Comparison of ENCODE assay signal across 8 cellular contexts in genomic region chr1:236489710-236490377, GRCh38. TPM values are rescaled to one million over a fixed set of nuclear protein-coding genes. Genes with fewer than 3 reads are reported as not detected.
A peak's percentile ranks its signal among the peaks of the same experiment; 100 is the strongest.
DNase-seq lines count a peak whose midpoint lies in the region; ATAC-seq and TF ChIP-seq lines count a peak whose summit lies in the region.

No MANE protein-coding gene starts in this region.

- peak; percentile 40 for TF ChIP-seq CTCF in HFF-Myc (IDR thresholded peaks at IDR 0.05; ENCODE audit: low read depth, low read length, missing control alignments)
- TF ChIP-seq CTCF in cardiac fibroblast (IDR thresholded peaks at IDR 0.05; ENCODE audit: low read depth, low read length): peak; percentile 44
- peak; percentile 52 to 76 for TF ChIP-seq CTCF in left lung (IDR thresholded peaks at IDR 0.05)
- peak; percentile 41 to 60 (median 48) for TF ChIP-seq CTCF in uterus (IDR thresholded peaks at IDR 0.05)

- no peaks in the 10 kb centered on the region for H3K27me3 ChIP-seq in left lung
- no peaks in the 10 kb centered on the region for H3K27me3 ChIP-seq in uterus

- H3K4me1 ChIP-seq in left lung (no peaks in the 10 kb centered on the region), uterus (no peaks in the 10 kb centered on the region)

- no peak for TF ChIP-seq POLR2A in uterus (IDR thresholded peaks at IDR 0.05)

- peak; percentile 11 to 40 for DNase-seq in NCI-H446 (lab: John Stamatoyannopoulos, UW)
- DNase-seq in NCI-H446 treated with DMSO at 0.1 percent for 48 hours (lab: John Stamatoyannopoulos, UW): no peak
- DNase-seq in HFF-Myc (ENCODE audit: extremely low read depth, low read depth): peak; percentile 30
- peak; percentile 57 for DNase-seq in NCI-H748 (lab: John Stamatoyannopoulos, UW; ENCODE audit: unreplicated experiment)
- peak; percentile 79 to 80 for DNase-seq in cardiac fibroblast (ENCODE audit: low read depth in 2 of 2)
- no peak for DNase-seq in left lung
- no peak for DNase-seq in uterus

- H3K27ac ChIP-seq in left lung (no peak overlapping the region), uterus (no peak overlapping the region)

- no peaks in the 10 kb centered on the region for H3K9me3 ChIP-seq in left lung
- H3K9me3 ChIP-seq in uterus: no peaks in the 10 kb centered on the region

- intact Hi-C loops in left lung (cut with DNase I): loop anchor here in 1 of 2 donors (5.0 kb wide), 1 partner anchor 383 kb away; no protein-coding TSS in a partner anchor
- intact Hi-C loops in uterus (cut with DNase I; ENCODE audit: low total_unique reads): loop anchor here (10.0 kb wide), 1 partner anchor 375 kb away; no protein-coding TSS in a partner anchor

- ATAC-seq in left lung: peak; percentile 88
- ATAC-seq in GM21717 (IDR thresholded peaks at IDR 0.05; ENCODE audit: unreplicated experiment): no peak

- H3K36me3 ChIP-seq in left lung: no peaks in the 10 kb centered on the region
- no peaks in the 10 kb centered on the region for H3K36me3 ChIP-seq in uterus

- H3K4me3 ChIP-seq in HFF-Myc (replicated peaks; ENCODE audit: low read depth, low read length) (no peak overlapping the region), cardiac fibroblast (replicated peaks in 1 of 2; ENCODE audit: low read depth in 2 of 2, low read length in 2 of 2) (no peak overlapping the region), left lung (no peak overlapping the region), uterus (no peak overlapping the region)

RNA-seq across cellular contexts. Expression of gene LGALS8, which starts 33.9 kb away (rescaled TPM):
- total RNA-seq in left lung (10 to 100 TPM; 64.2 to 78.8 TPM), uterus (100 to 1,000 TPM in 1 of 4 donors, 10 to 100 TPM in 3; 45.7 to 112 (median 61.5) TPM)

Comparison
In these comparisons a context has a peak if more than half of its experiments do, and no peak if none do; other contexts are left out.
1. DNase-seq: peak in NCI-H446 (2 of 2), HFF-Myc (single experiment), NCI-H748 (single experiment) and cardiac fibroblast (2 of 2); none in NCI-H446 treated with DMSO at 0.1 percent for 48 hours (single experiment), left lung (0 of 2) and uterus (0 of 2).
2. Peak in every context shown above with its lines, with median percentiles within 50 percentile points of each other: CTCF ChIP-seq.